18 cellular contexts compared by ENCODE assay signal in the genomic region with DNA sequence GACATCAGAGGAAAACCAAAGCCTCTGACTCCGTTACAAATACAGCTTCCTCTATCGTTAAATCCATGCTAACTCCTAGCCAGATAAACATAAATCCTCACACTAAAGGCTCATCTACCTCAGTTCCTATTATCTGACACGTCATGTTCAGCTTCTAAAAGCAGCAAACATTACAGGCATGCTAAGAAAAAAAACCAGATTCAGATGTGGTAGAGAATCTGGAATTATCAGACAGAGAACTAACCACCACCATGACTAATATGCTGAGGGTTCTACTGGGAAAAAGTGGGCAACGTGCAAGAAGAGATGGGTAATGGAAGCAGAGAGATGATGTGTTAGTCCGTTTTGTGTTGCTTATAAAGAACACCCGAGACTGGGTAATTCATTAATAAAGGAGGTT. TPM values are rescaled to one million over a fixed set of nuclear protein-coding genes. Genes with fewer than 3 reads are reported as not detected.
DNase-seq lines count a peak whose midpoint lies in the region; ATAC-seq and TF ChIP-seq lines count a peak whose summit lies in the region.
"Had no signal": no experiment of that assay in that cellular context is flagged by ENCODE, and none has a peak within 500 bp of the region (broad histone marks: within the 10 kb centered on the region; RNA-seq: fewer than 3 reads in every experiment).

No MANE protein-coding gene starts in this region.

- TF ChIP-seq CTCF in fibroblast of lung (conservative IDR thresholded peaks at IDR 0.05 in 1 of 2, IDR thresholded peaks at IDR 0.05 in 1 of 2; ENCODE audit: low read depth in 1 of 2, low read length in 2 of 2): no peak
- no peak for TF ChIP-seq CTCF in nephron progenitor cell (IDR thresholded peaks at IDR 0.05)

- no peaks in the 10 kb centered on the region for H4K20me1 ChIP-seq in BLaER1
- H4K20me1 ChIP-seq in fibroblast of lung (ENCODE audit: control insufficient read depth, extremely low read depth, insufficient read depth, low read length): no peaks in the 10 kb centered on the region

- peak overlapping the region; percentile 57 for H2AFZ ChIP-seq in fibroblast of lung (ENCODE audit: low read length)

- no peak for ATAC-seq in activated T-cell treated with anti-CD3 and anti-CD28 coated beads, Interleukin-2, amount 50 U/mL, for 4 hours
- ATAC-seq: HCT116; left lung; naive thymus-derived CD8-positive, alpha-beta T cell had no signal

- H3K36me3 ChIP-seq in BLaER1 (no peaks in the 10 kb centered on the region; the same call in 1 of the 2 replicates), fibroblast of lung (ENCODE audit: control insufficient read depth, insufficient read depth, low read length) (no peaks in the 10 kb centered on the region)
- H3K36me3 ChIP-seq: left lung had no signal

- H3K36me3 Mint-ChIP-seq in nephron progenitor cell (ENCODE audit: low read depth): peaks cover 36% of the 10 kb centered on the region
- H3K36me3 Mint-ChIP-seq in activated T-cell treated with anti-CD3 and anti-CD28 coated beads, Interleukin-2, amount 50 U/mL, for 4 hours (ENCODE audit: insufficient read depth): no peaks in the 10 kb centered on the region
- H3K36me3 Mint-ChIP-seq: naive thymus-derived CD8-positive, alpha-beta T cell had no signal

- H3K4me3 Mint-ChIP-seq in nephron progenitor cell: no peak overlapping the region
- no peak overlapping the region for H3K4me3 Mint-ChIP-seq in activated T-cell treated with anti-CD3 and anti-CD28 coated beads, Interleukin-2, amount 50 U/mL, for 4 hours
- H3K4me3 Mint-ChIP-seq: activated naive CD4-positive, alpha-beta T cell treated with anti-CD3 and anti-CD28 coated beads for 36 hours; naive thymus-derived CD8-positive, alpha-beta T cell; T-helper 2 cell treated with Interferon-gamma antibody and Interleukin-4, amounts not matched to agents 5 μg/mL and 100 μg/mL, for 36 hours had no signal

- H3K4me3 ChIP-seq in BLaER1 (no peak overlapping the region), fibroblast of lung (replicated peaks in 1 of 4; ENCODE audit: control extremely low read depth in 1 of 4, insufficient read depth in 1 of 4, low read depth in 3 of 4, low read length in 4 of 4) (no peak overlapping the region)
- H3K4me3 ChIP-seq: left lung had no signal

- peaks cover 9% of the 10 kb centered on the region for H3K27me3 Mint-ChIP-seq in nephron progenitor cell (ENCODE audit: low read depth, poor library complexity)
- H3K27me3 Mint-ChIP-seq in activated T-cell treated with anti-CD3 and anti-CD28 coated beads, Interleukin-2, amount 50 U/mL, for 4 hours (ENCODE audit: low read depth): no peaks in the 10 kb centered on the region

- H3K27me3 ChIP-seq in BLaER1: no peaks in the 10 kb centered on the region
- no peaks in the 10 kb centered on the region for H3K27me3 ChIP-seq in fibroblast of lung (ENCODE audit: control insufficient read depth, insufficient read depth, low read length)
- H3K27me3 ChIP-seq: left lung had no signal

- no peaks in the 10 kb centered on the region for H3K79me2 ChIP-seq in fibroblast of lung (ENCODE audit: control insufficient read depth, insufficient read depth, low read length)

- H3K9me3 ChIP-seq in BLaER1 (no peaks in the 10 kb centered on the region), fibroblast of lung (ENCODE audit: control insufficient read depth, insufficient read depth, low read depth, low read length) (no peaks in the 10 kb centered on the region)
- H3K9me3 ChIP-seq: left lung had no signal

- peaks cover 16% of the 10 kb centered on the region for H3K4me1 Mint-ChIP-seq in nephron progenitor cell
- no peaks in the 10 kb centered on the region for H3K4me1 Mint-ChIP-seq in activated T-cell treated with anti-CD3 and anti-CD28 coated beads, Interleukin-2, amount 50 U/mL, for 4 hours (ENCODE audit: low read depth)
- H3K4me1 Mint-ChIP-seq: naive thymus-derived CD8-positive, alpha-beta T cell had no signal

- no peak overlapping the region for H3K9ac ChIP-seq in BLaER1
- H3K9ac ChIP-seq in fibroblast of lung (ENCODE audit: insufficient read depth, low read length): no peak overlapping the region

- H3K27ac Mint-ChIP-seq in nephron progenitor cell: peak overlapping the region; percentile 87
- H3K27ac Mint-ChIP-seq: activated naive CD4-positive, alpha-beta T cell treated with anti-CD3 and anti-CD28 coated beads for 36 hours; naive thymus-derived CD8-positive, alpha-beta T cell; T-helper 2 cell treated with Interferon-gamma antibody and Interleukin-4, amounts not matched to agents 5 μg/mL and 100 μg/mL, for 36 hours had no signal

- DNase-seq in LHCN-M2 (ENCODE audit: low read depth): peak; percentile 25
- DNase-seq in fibroblast of lung (ENCODE audit: low read depth in 2 of 2): peak in 1 of 2 donors; percentile 87
- DNase-seq in nephron progenitor cell: no peak
- DNase-seq in 8988T: no peak
- no peak for DNase-seq in activated T-cell treated with anti-CD3 and anti-CD28 coated beads, Interleukin-2, amount 50 U/mL, for 4 hours
- no peak for DNase-seq in NCI-H2227 treated with DMSO at 0.1 percent for 48 hours (lab: John Stamatoyannopoulos, UW)
- no peak for DNase-seq in activated effector memory CD4-positive, alpha-beta T cell treated with anti-CD3 and anti-CD28 coated beads, Interleukin-2, amount 50 U/mL, for 16 hours
- DNase-seq: activated CD4-positive, alpha-beta T cell treated with anti-CD3 and anti-CD28 coated beads for 4 hours; activated naive CD4-positive, alpha-beta T cell treated with anti-CD3 and anti-CD28 coated beads for 36 hours; DMS 273 treated with DMSO at 0.1 percent for 48 hours; left lung; naive thymus-derived CD8-positive, alpha-beta T cell; NCI-H187 treated with DMSO at 0.1 percent for 48 hours; NCI-H510A; SIG-M5 had no signal

- peaks cover 23% of the 10 kb centered on the region for H3K4me1 ChIP-seq in BLaER1
- H3K4me1 ChIP-seq in fibroblast of lung (ENCODE audit: control insufficient read depth, extremely low read depth, insufficient read depth, low read length): no peaks in the 10 kb centered on the region
- H3K4me1 ChIP-seq: left lung had no signal

- H3K9me3 Mint-ChIP-seq in nephron progenitor cell: peaks cover 31% of the 10 kb centered on the region
- H3K9me3 Mint-ChIP-seq in activated T-cell treated with anti-CD3 and anti-CD28 coated beads, Interleukin-2, amount 50 U/mL, for 4 hours: no peaks in the 10 kb centered on the region
- H3K9me3 Mint-ChIP-seq: T-helper 2 cell treated with Interferon-gamma antibody and Interleukin-4, amounts not matched to agents 5 μg/mL and 100 μg/mL, for 36 hours had no signal

- H3K4me2 ChIP-seq in BLaER1 (peak overlapping the region; percentile 74), fibroblast of lung (ENCODE audit: extremely low read depth, insufficient read depth, low read length) (no peak overlapping the region)

- H3K27ac ChIP-seq in BLaER1 (peak overlapping the region; percentile 76; the same call in 1 of the 2 replicates), fibroblast of lung (ENCODE audit: insufficient read depth, low read length) (no peak overlapping the region)
- H3K27ac ChIP-seq: left lung had no signal

RNA-seq across cellular contexts. Expression of a gene that starts 48.5 kb away (rescaled TPM):
- total RNA-seq in LHCN-M2 (2014; rRNA removed) (49.6 and 67.6 TPM in 2 replicates), fibroblast of lung (77.8 and 104 TPM in 2 replicates)
- polyA plus RNA-seq in LHCN-M2 (2012): 752 TPM
- 164 and 172 TPM in 2 replicates for polyA plus RNA-seq in fibroblast of lung
- 267 and 318 TPM in 2 replicates for polyA plus RNA-seq in fibroblast of lung (2012)
- polyA minus RNA-seq in fibroblast of lung (ENCODE audit: low replicate concordance): 379 and 477 TPM in 2 replicates
- 10 to 100 TPM; 46.4 to 58.1 (median 51.1) TPM for total RNA-seq in activated T-cell treated with anti-CD3 and anti-CD28 coated beads, Interleukin-2, amount 50 U/mL, for 4 hours
